ENCODE assay signal across 8 cellular contexts in the genomic region with DNA sequence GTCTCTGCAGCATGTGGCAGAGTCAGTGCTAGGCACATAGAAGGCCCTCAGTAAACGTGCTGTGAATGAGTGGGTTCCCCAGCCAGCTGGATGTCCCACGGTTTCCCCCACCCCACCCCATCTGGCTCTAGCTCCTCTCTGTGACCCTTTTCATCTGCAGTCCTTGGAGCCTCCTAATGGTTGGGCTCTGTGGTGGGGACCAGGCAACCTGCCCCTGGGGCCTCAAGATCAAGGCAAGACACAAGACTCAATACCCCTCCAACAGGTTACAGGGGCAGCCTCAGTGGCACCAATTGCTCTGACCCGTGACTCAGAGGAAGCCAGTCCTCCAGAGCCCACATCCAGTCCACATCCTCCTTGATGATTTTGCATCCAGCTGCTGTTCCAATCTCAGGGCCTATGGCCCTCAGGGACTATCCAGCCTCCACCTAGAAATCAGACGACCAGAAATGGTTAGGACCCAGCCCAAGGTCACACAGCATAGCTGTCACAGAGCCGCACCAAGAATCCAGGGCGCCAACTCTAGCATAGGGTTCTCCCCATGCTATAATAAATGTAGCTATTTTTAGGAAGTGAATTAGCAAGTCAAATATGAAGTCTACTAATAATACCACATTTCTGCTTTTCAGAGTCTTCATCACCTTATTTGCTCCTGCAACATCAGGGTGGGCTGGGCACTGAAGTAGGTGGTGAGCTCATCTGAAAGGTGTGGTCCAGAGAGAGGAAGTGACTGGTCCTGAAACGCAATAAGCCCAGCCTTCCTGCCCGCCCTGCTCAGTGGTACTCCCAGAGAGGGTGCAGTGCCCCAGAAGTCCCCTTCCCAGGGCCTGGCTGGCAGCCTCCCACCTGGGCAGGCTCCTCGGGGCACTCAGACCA. TPM values are rescaled to one million over a fixed set of nuclear protein-coding genes. Genes with fewer than 3 reads are reported as not detected.
A peak's percentile ranks its signal among the peaks of the same experiment; 100 is the strongest.
DNase-seq lines count a peak whose midpoint lies in the region; ATAC-seq and TF ChIP-seq lines count a peak whose summit lies in the region.

No MANE protein-coding gene starts in this region.

- POLR2A ChIA-PET in Panc1 (lab: Charles Lee), result interaction anchor here (0.6 kb wide), 2 partner anchors 20 to 390 kb away, joined by 4 to 9 read pairs; a partner anchor contains a TSS

- H3K4me3 Mint-ChIP-seq in mesothelial cell of epicardium, result no peak overlapping the region

- no peaks in the 10 kb centered on the region for H3K9me3 ChIP-seq in Panc1 (ENCODE audit: control insufficient read depth, insufficient read depth, low read depth, low read length)

- DNase-seq in 8988T, result peak; percentile 61
- no peak for DNase-seq in Panc1 (ENCODE audit: low read depth, low spot score)
- DNase-seq in stimulated activated CD4-positive, alpha-beta T cell treated with anti-CD3 and anti-CD28 coated beads, Interleukin-2, amount 100 ng/mL, for 4 hours (ENCODE audit: low read depth), result peak; percentile 39
- no peak for DNase-seq in mesothelial cell of epicardium (ENCODE audit: low spot score in 2 of 2, unreplicated experiment in 2 of 2)
- DNase-seq in NCI-H1048 (lab: John Stamatoyannopoulos, UW), result no peak

- no peak overlapping the region for H3K27ac Mint-ChIP-seq in mesothelial cell of epicardium

- CTCF ChIA-PET in Panc1 (lab: Charles Lee), result interaction anchor here (0.6 to 1.5 kb wide), 4 partner anchors 10 to 247 kb away, joined by 3 to 5 read pairs (median 4); no protein-coding TSS in a partner anchor

- TF ChIP-seq CTCF in Panc1 (IDR thresholded peaks at IDR 0.05) (no peak), mesothelial cell of epicardium (IDR thresholded peaks at IDR 0.05; ENCODE audit: unreplicated experiment) (no peak)

- ATAC-seq in GM18870 (IDR thresholded peaks at IDR 0.05; ENCODE audit: unreplicated experiment) (peak; percentile 56), HG02981 (IDR thresholded peaks at IDR 0.05; ENCODE audit: unreplicated experiment) (peak; percentile 61), Panc1 (no peak)

- H3K9me3 Mint-ChIP-seq in mesothelial cell of epicardium, result no peaks in the 10 kb centered on the region

- no peaks in the 10 kb centered on the region for H3K27me3 Mint-ChIP-seq in mesothelial cell of epicardium (ENCODE audit: low read depth)

- H3K4me1 Mint-ChIP-seq in mesothelial cell of epicardium, result peaks cover 35% of the 10 kb centered on the region

- no peaks in the 10 kb centered on the region for H3K36me3 ChIP-seq in Panc1 (ENCODE audit: control insufficient read depth, insufficient read depth, low read length)

- intact Hi-C loops in Panc1 (cut with micrococcal nuclease; ENCODE audit: unreplicated experiment), result loop anchor here (5.0 kb wide), 1 partner anchor 157 kb away; a partner anchor contains a TSS

- no peaks in the 10 kb centered on the region for H3K36me3 Mint-ChIP-seq in mesothelial cell of epicardium

- H3K27ac ChIP-seq in Panc1 (ENCODE audit: low read length), result peak overlapping the region; percentile 39; the same call in 1 of the 2 replicates
- H3K27ac ChIP-seq in cingulate gyrus (ENCODE audit: low read depth, low read length), result peak overlapping the region; percentile 10

- in situ Hi-C loops in Panc1 (cut with HindIII; ENCODE audit: low pct_unique_long_range_greater_than_20kb, low sequenced_read_pairs), result no loop called here

- peaks cover 47% of the 10 kb centered on the region for H3K4me1 ChIP-seq in Panc1 (ENCODE audit: control insufficient read depth, insufficient read depth, low read length)

- BruUV-seq in Panc1 (replicated peaks; lab: Mats Ljungman, UMichigan), result no TSS peak

- no peak overlapping the region for H3K4me3 ChIP-seq in Panc1 (ENCODE audit: low read depth in 2 of 2, low read length in 2 of 2)

- no peaks in the 10 kb centered on the region for H3K27me3 ChIP-seq in Panc1 (ENCODE audit: control insufficient read depth, insufficient read depth, low read length)

RNA-seq across cellular contexts. Expression of a gene that starts 17.4 kb away (rescaled TPM):
- total RNA-seq in Panc1 (2021; ENCODE audit: unreplicated experiment), result 0.57 TPM
- polyA plus RNA-seq in Panc1 (2012; ENCODE audit: insufficient read length), result 1.5 TPM
- total RNA-seq in mesothelial cell of epicardium, result 5.2 to 7.0 TPM (median 5.3 TPM) in 3 replicates

RNA-seq across cellular contexts. Expression of a gene that starts 49.0 kb away (rescaled TPM):
- 11.2 TPM for total RNA-seq in Panc1 (2021; ENCODE audit: unreplicated experiment)
- 6.3 TPM for polyA plus RNA-seq in Panc1 (2012; ENCODE audit: insufficient read length)
- total RNA-seq in mesothelial cell of epicardium, result 4.6 to 6.0 TPM (median 5.0 TPM) in 3 replicates

Comparison
In these comparisons a context has a peak if more than half of its experiments do, and no peak if none do; other contexts are left out.
1. DNase-seq: peak in 8988T (single experiment) and stimulated activated CD4-positive, alpha-beta T cell treated with anti-CD3 and anti-CD28 coated beads, Interleukin-2, amount 100 ng/mL, for 4 hours (single experiment); none in Panc1 (single experiment), mesothelial cell of epicardium (0 of 2) and NCI-H1048 (single experiment).